In genomic region chr10:123392182-123392930, GRCh38 we compare ENCODE assay signal across 1 cellular context.
TF ChIP-seq lines count a peak whose summit lies in the region.

No MANE protein-coding gene starts in this region.

TF ChIP-seq in GM12878, 131 proteins besides CTCF, POLR2A, EP300 and RAD21 (continued from another document):
- peak; percentile 87 for TF ChIP-seq SKIL (IDR thresholded peaks at IDR 0.05; ENCODE audit: low read depth, poor library complexity, severe bottlenecking)
- no peak for TF ChIP-seq FOXM1 (IDR thresholded peaks at IDR 0.05; ENCODE audit: low read depth, low read length)
- no peak for TF ChIP-seq RBBP5 (conservative IDR thresholded peaks at IDR 0.05)
- peak; percentile 78 for TF ChIP-seq ESRRA (IDR thresholded peaks at IDR 0.05; ENCODE audit: low read length)
- TF ChIP-seq EZH2 (IDR thresholded peaks at IDR 0.05; ENCODE audit: borderline replicate concordance, control insufficient read depth, low read depth, low read length) = no peak
- TF ChIP-seq MTA2 (IDR thresholded peaks at IDR 0.05; ENCODE audit: low read depth) = peak; percentile 92
- peak; percentile 96; the same call in 1 of the 2 replicates for TF ChIP-seq ZBED1 (IDR thresholded peaks at IDR 0.05; ENCODE audit: borderline replicate concordance)
- peak; percentile 91 for TF ChIP-seq CREM (IDR thresholded peaks at IDR 0.05; ENCODE audit: low read depth)
- 0 out of 2 replicates have a peak, but pooled peaks have one; percentile 54 for TF ChIP-seq TCF7 (IDR thresholded peaks at IDR 0.05; ENCODE audit: borderline replicate concordance)
- TF ChIP-seq GATAD2B (conservative IDR thresholded peaks at IDR 0.05; ENCODE audit: low read depth) = peak; percentile 99
- peak in 1 of 2 experiments; percentile 72; a peak in 2 of 3 replicates for TF ChIP-seq EGR1 (IDR thresholded peaks at IDR 0.05; ENCODE audit: borderline replicate concordance in 1 of 2, low read depth in 2 of 2, low read length in 2 of 2)
